19 cellular contexts compared by ENCODE assay signal in genomic region chr12:6073426-6073825, GRCh38. TPM values are rescaled to one million over a fixed set of nuclear protein-coding genes. Genes with fewer than 3 reads are reported as not detected.
A peak's percentile ranks its signal among the peaks of the same experiment; 100 is the strongest.
DNase-seq lines count a peak whose midpoint lies in the region; ATAC-seq, FAIRE-seq and TF ChIP-seq lines count a peak whose summit lies in the region.
"Had no signal": no experiment of that assay in that cellular context is flagged by ENCODE, and none has a peak within 500 bp of the region (broad histone marks: within the 10 kb centered on the region; RNA-seq: fewer than 3 reads in every experiment).

No MANE protein-coding gene starts in this region.

- H3K9me1 ChIP-seq in endothelial cell of umbilical vein (replicated peaks; ENCODE audit: control insufficient read depth, extremely low read depth, insufficient read depth, low read length) = no peaks in the 10 kb centered on the region

- H3K9me3 Mint-ChIP-seq in nephron progenitor cell = no peaks in the 10 kb centered on the region
- H3K9me3 Mint-ChIP-seq in immature natural killer cell = no peaks in the 10 kb centered on the region
- H3K9me3 Mint-ChIP-seq: CD4-positive, alpha-beta T cell had no signal

- BruUV-seq in endothelial cell of umbilical vein (replicated peaks; lab: Mats Ljungman, UMichigan) = no TSS peak

- H3K27me3 ChIP-seq in left ventricle myocardium inferior (ENCODE audit: low read depth) (peaks cover 45% of the 10 kb centered on the region), endothelial cell of umbilical vein (ENCODE audit: control insufficient read depth in 2 of 2, insufficient read depth in 2 of 2, low read length in 2 of 2) (no peaks in the 10 kb centered on the region)
- H3K27me3 ChIP-seq: SJSA1 had no signal

- no peak for ATAC-seq in Right ventricle myocardium superior (ENCODE audit: poor library complexity)

- POLR2A ChIA-PET in endothelial cell of umbilical vein (lab: Charles Lee) = interaction anchor here (1.2 kb wide), 1 partner anchor 94 kb away, joined by 5 read pairs; no protein-coding TSS in a partner anchor

- no peaks in the 10 kb centered on the region for H3K36me3 Mint-ChIP-seq in nephron progenitor cell (ENCODE audit: low read depth)
- no peaks in the 10 kb centered on the region for H3K36me3 Mint-ChIP-seq in immature natural killer cell

- H3K9me3 ChIP-seq in left ventricle myocardium inferior (replicated peaks) = no peaks in the 10 kb centered on the region
- H3K9me3 ChIP-seq in endothelial cell of umbilical vein (replicated peaks; ENCODE audit: control insufficient read depth, insufficient read depth, low read length) = no peaks in the 10 kb centered on the region
- H3K9me3 ChIP-seq: SJSA1 had no signal

- dilution Hi-C loops in endothelial cell of umbilical vein (cut with MboI; ENCODE audit: extremely low pct_ligation_motif_present, low sequenced_read_pairs) = no loop called here

- H3K9ac ChIP-seq in endothelial cell of umbilical vein (replicated peaks; ENCODE audit: extremely low read depth, insufficient read depth, low read length) = peak overlapping the region; percentile 35

- peak; percentile 21 for FAIRE-seq in endothelial cell of umbilical vein (lab: Jason Lieb, UNC)
- FAIRE-seq: A204.1, G401.6, GM12891 had no signal

- peak; percentile 24 for TF ChIP-seq POLR2A in endothelial cell of umbilical vein (IDR thresholded peaks at IDR 0.05; ENCODE audit: low read depth, low read length)
- TF ChIP-seq POLR2A in lower leg skin (IDR thresholded peaks at IDR 0.05) = no peak

- H4K20me1 ChIP-seq in endothelial cell of umbilical vein (replicated peaks; ENCODE audit: control insufficient read depth, extremely low read depth, insufficient read depth, low read length) = no peaks in the 10 kb centered on the region

- H3K36me3 ChIP-seq in left ventricle myocardium inferior (peaks cover 22% of the 10 kb centered on the region), endothelial cell of umbilical vein (ENCODE audit: control insufficient read depth in 2 of 2, extremely low read depth in 1 of 2, insufficient read depth in 2 of 2, low read length in 2 of 2) (peaks cover 35 to 68% of the 10 kb centered on the region in 2 experiments)
- H3K36me3 ChIP-seq: SJSA1 had no signal

- TF ChIP-seq CTCF in left ventricle myocardium inferior (IDR thresholded peaks at IDR 0.05; ENCODE audit: borderline replicate concordance) (no peak), endothelial cell of umbilical vein (IDR thresholded peaks at IDR 0.05; ENCODE audit: extremely low read depth in 1 of 2, insufficient read depth in 1 of 2, low read depth in 1 of 2, low read length in 2 of 2) (no peak), nephron progenitor cell (IDR thresholded peaks at IDR 0.05) (no peak), lower leg skin (IDR thresholded peaks at IDR 0.05) (no peak), GM13976 (IDR thresholded peaks at IDR 0.05; ENCODE audit: borderline replicate concordance, control extremely low read depth, extremely low read depth, insufficient read depth, missing control alignments) (no peak)

- peaks cover 77% of the 10 kb centered on the region for H3K4me1 Mint-ChIP-seq in nephron progenitor cell
- H3K4me1 Mint-ChIP-seq in immature natural killer cell = peaks cover 27 to 37% of the 10 kb centered on the region in 2 donors

- DNase-seq in left ventricle myocardium inferior (no peak), Right ventricle myocardium superior (no peak), endothelial cell of umbilical vein (ENCODE audit: low read depth, low spot score) (no peak), nephron progenitor cell (no peak), immature natural killer cell (no peak), lower leg skin (ENCODE audit: low spot score in 2 of 2) (no peak), GM13976 (ENCODE audit: low spot score) (no peak), UCSD-AML1 (lab: John Stamatoyannopoulos, UW; ENCODE audit: unreplicated experiment) (no peak)
- DNase-seq: CD4-positive, alpha-beta T cell; DMS79 treated with DMSO at 0.1 percent for 48 hours; KG1; NCI-H1930; NCI-H2171 treated with DMSO at 0.1 percent for 48 hours; OCI-M1; RPMI8226 had no signal

- H3K27ac Mint-ChIP-seq in nephron progenitor cell (no peak overlapping the region), immature natural killer cell (no peak overlapping the region)
- H3K27ac Mint-ChIP-seq: CD4-positive, alpha-beta T cell had no signal

- in situ Hi-C loops in GM13976 (cut with MboI; ENCODE audit: low sequenced_read_pairs, unreplicated experiment) = no loop called here

- peaks cover 25% of the 10 kb centered on the region for H3K79me2 ChIP-seq in endothelial cell of umbilical vein (ENCODE audit: control insufficient read depth, insufficient read depth, low read length)

- H3K4me3 Mint-ChIP-seq in nephron progenitor cell (peak overlapping the region; percentile 9), immature natural killer cell (no peak overlapping the region)
- H3K4me3 Mint-ChIP-seq: CD4-positive, alpha-beta T cell had no signal

- H3K27me3 Mint-ChIP-seq in nephron progenitor cell (ENCODE audit: low read depth, poor library complexity) (peaks cover 8% of the 10 kb centered on the region), immature natural killer cell (ENCODE audit: low read depth in 3 of 3) (peaks cover 13 to 23% (median 22%) of the 10 kb centered on the region in 3 donors)

- intact Hi-C loops in left ventricle myocardium inferior (cut with micrococcal nuclease) = loop anchor here (10.0 kb wide), 1 partner anchor 111 kb away; no protein-coding TSS in a partner anchor
- intact Hi-C loops in Right ventricle myocardium superior (cut with DNase I) = no loop called here
- intact Hi-C loops in endothelial cell of umbilical vein (cut with micrococcal nuclease) = no loop called here
- intact Hi-C loops in lower leg skin (cut with DNase I; ENCODE audit: low total_unique reads) = no loop called here

- H3K27ac ChIP-seq in left ventricle myocardium inferior (replicated peaks) (peak overlapping the region; percentile 89), endothelial cell of umbilical vein (ENCODE audit: insufficient read depth, low read depth, low read length) (peak overlapping the region; percentile 80)

- H3K4me1 ChIP-seq in left ventricle myocardium inferior (peaks cover 95% of the 10 kb centered on the region), endothelial cell of umbilical vein (ENCODE audit: control insufficient read depth, extremely low read depth, insufficient read depth, low read length) (peaks cover 88% of the 10 kb centered on the region)

- H3K4me3 ChIP-seq in left ventricle myocardium inferior (no peak overlapping the region), endothelial cell of umbilical vein (replicated peaks in 1 of 3; ENCODE audit: insufficient read depth in 1 of 3, low read depth in 1 of 3, low read length in 3 of 3) (no peak overlapping the region), lower leg skin (ENCODE audit: low read depth, poor library complexity, severe bottlenecking) (no peak overlapping the region)
- H3K4me3 ChIP-seq: SJSA1 had no signal

- 89% methylated on average over 5 to 7 of the region's 7 CpGs for WGBS in lower leg skin, 2 donors

- no peak overlapping the region for H3K4me2 ChIP-seq in endothelial cell of umbilical vein (ENCODE audit: insufficient read depth, low read length)

- CTCF ChIA-PET in endothelial cell of umbilical vein (lab: Charles Lee) = interaction anchor here (1.2 to 2.8 kb wide), 8 partner anchors 72 to 140 kb away, joined by 4 to 16 read pairs (median 7); no protein-coding TSS in a partner anchor

- H2AFZ ChIP-seq in endothelial cell of umbilical vein (ENCODE audit: low read depth, low read length) = no peak overlapping the region

TF ChIP-seq in endothelial cell of umbilical vein, 7 proteins besides CTCF, POLR2A, EP300 and RAD21:
- TF ChIP-seq POLR2AphosphoS5 (IDR thresholded peaks at IDR 0.05; ENCODE audit: insufficient read depth, low read depth, low read length) (peak; percentile 47), EZH2 (IDR thresholded peaks at IDR 0.05; ENCODE audit: borderline replicate concordance, low read depth, low read length, severe bottlenecking) (no peak), GATA2 (IDR thresholded peaks at IDR 0.05; ENCODE audit: insufficient read depth, insufficient read length, low read depth, low read length) (no peak), MYC (IDR thresholded peaks at IDR 0.05; ENCODE audit: low read depth, low read length) (no peak)

RNA-seq across cellular contexts. Expression of gene VWF, which starts 51.0 kb away (rescaled TPM):
- total RNA-seq in left ventricle myocardium inferior (250 TPM), Right ventricle myocardium superior (238 TPM), endothelial cell of umbilical vein (1,882 and 2,328 TPM in 2 replicates), lower leg skin (100 to 1,000 TPM in 1 of 4 donors, 10 to 100 TPM in 3; 34.3 to 107 (median 50.3) TPM)
- polyA plus RNA-seq in endothelial cell of umbilical vein (1,041 and 1,132 TPM in 2 replicates), immature natural killer cell (under 1 TPM in 2 of 3 donors, not detected in 1; 0.10 to 0.16 TPM)
- 1,164 and 1,406 TPM in 2 replicates for polyA plus RNA-seq in endothelial cell of umbilical vein (2011; cell fraction: cytosol; rRNA removed)
- 1,241 and 1,484 TPM in 2 replicates for polyA plus RNA-seq in endothelial cell of umbilical vein (2011; cell fraction: nucleus; rRNA removed)
- 546 and 824 TPM in 2 replicates for polyA plus RNA-seq in endothelial cell of umbilical vein (2012)
- 2,231 and 2,679 TPM in 2 replicates for polyA minus RNA-seq in endothelial cell of umbilical vein
- polyA minus RNA-seq in endothelial cell of umbilical vein (2011; cell fraction: cytosol; rRNA and poly(A)+ RNA removed) = not detected
- 1,538 and 1,756 TPM in 2 replicates for polyA minus RNA-seq in endothelial cell of umbilical vein (2011; cell fraction: nucleus; rRNA and poly(A)+ RNA removed)
